In genomic region chr6:151377095-151377494, GRCh38 we compare ENCODE assay signal across 17 cellular contexts.
"Had no signal": no experiment of that assay in that cellular context is flagged by ENCODE, and none has a peak within 500 bp of the region (broad histone marks: within the 10 kb centered on the region; RNA-seq: fewer than 3 reads in every experiment).

No MANE protein-coding gene starts in this region.

- H3K27me3 ChIP-seq: left lung, tibial nerve, uterus had no signal

- H3K36me3 ChIP-seq: uterus had no signal

- ATAC-seq: left lung had no signal

- H3K9me3 ChIP-seq: left lung, tibial nerve, uterus had no signal

- H3K4me3 ChIP-seq: left lung, tibial nerve, uterus had no signal

- H3K9me3 Mint-ChIP-seq: activated CD4-positive, alpha-beta T cell treated with anti-CD3 and anti-CD28 coated beads, Interleukin-2, amount 10 ng/mL, durations not matched to agents 24 days and 14 days; activated naive CD4-positive, alpha-beta T cell treated with anti-CD3 and anti-CD28 coated beads for 36 hours had no signal

- H3K4me3 Mint-ChIP-seq: activated naive CD4-positive, alpha-beta T cell treated with anti-CD3 and anti-CD28 coated beads for 36 hours had no signal

- H3K27ac Mint-ChIP-seq: activated naive CD4-positive, alpha-beta T cell treated with anti-CD3 and anti-CD28 coated beads for 36 hours; progenitor cell of endocrine pancreas had no signal

- H3K27me3 Mint-ChIP-seq: activated CD4-positive, alpha-beta T cell treated with anti-CD3 and anti-CD28 coated beads, Interleukin-2, amount 10 ng/mL, durations not matched to agents 24 days and 14 days; progenitor cell of endocrine pancreas had no signal

- DNase-seq: activated CD4-positive, alpha-beta T cell treated with anti-CD3 and anti-CD28 coated beads, Interleukin-2, amount 10 ng/mL, durations not matched to agents 24 days and 14 days; activated naive CD4-positive, alpha-beta T cell treated with anti-CD3 and anti-CD28 coated beads for 36 hours; cerebellar nuclear complex; cortex of kidney; erythroblast; foreskin melanocyte; glutamatergic neuron; kidney; left lung; mammary epithelial cell; midbrain; stimulated activated naive CD4-positive, alpha-beta T cell; substantia nigra; SW 1271; uterus had no signal

- H3K27ac ChIP-seq: left lung, uterus had no signal
